In the genomic region with DNA sequence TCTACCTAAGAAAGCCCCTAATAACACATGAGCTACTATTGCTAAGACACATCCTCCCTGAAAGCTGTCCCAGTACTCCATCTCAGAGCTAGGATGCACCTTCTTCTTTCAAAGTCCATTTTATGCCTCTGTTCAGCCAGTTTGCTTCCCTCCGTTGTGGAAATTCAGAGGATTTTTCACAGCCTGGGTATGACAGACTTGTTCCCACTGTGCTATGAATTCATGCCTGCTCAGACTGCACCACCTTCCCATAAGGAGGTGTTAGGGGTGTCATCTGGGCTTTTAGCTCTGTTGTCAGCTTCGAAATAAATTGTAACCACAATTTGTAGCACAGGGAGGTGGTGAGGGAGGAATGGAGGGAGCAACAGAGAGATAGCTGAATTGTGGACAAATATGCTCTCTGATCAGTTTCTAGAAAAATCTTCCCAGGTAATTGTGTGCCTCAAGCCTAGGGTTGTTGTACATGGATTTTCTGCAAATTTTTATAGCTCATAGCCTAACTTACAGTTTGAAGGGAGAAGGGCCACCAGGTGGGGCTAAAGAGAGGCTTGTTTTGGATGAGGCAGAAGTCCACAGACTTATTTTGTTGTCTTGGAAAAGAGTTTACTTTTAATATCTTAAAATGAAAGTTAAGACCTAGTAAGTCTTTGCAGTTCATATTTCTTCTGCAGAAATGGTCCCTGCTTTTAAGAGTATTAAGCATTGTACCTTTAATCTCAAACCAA, we compare ENCODE assay signal across 9 cellular contexts.
DNase-seq lines count a peak whose midpoint lies in the region; ATAC-seq and TF ChIP-seq lines count a peak whose summit lies in the region.
"Had no signal": no experiment of that assay in that cellular context is flagged by ENCODE, and none has a peak within 500 bp of the region (broad histone marks: within the 10 kb centered on the region; RNA-seq: fewer than 3 reads in every experiment).

No MANE protein-coding gene starts in this region.

- H3K79me2 ChIP-seq in Loucy (ENCODE audit: insufficient read depth, low read length) (no peaks in the 10 kb centered on the region), smooth muscle cell (ENCODE audit: low read depth) (no peaks in the 10 kb centered on the region)

- H3K4me1 Mint-ChIP-seq in activated T-helper 2 cell treated with anti-CD3 and anti-CD28 coated beads, Interferon-gamma antibody, Interleukin-2, Interleukin-4, amounts not matched to agents 10 μg/mL and 5 μg/mL and 100 μg/mL, durations not matched to agents 14 hours and 24 hours and 36 hours (ENCODE audit: low read depth) = peaks cover 3% of the 10 kb centered on the region

- ATAC-seq in GM19372 (IDR thresholded peaks at IDR 0.05; ENCODE audit: low read depth, unreplicated experiment) = peak; percentile 41
- no peak for ATAC-seq in gastrocnemius medialis

- H4K20me1 ChIP-seq in Loucy (ENCODE audit: insufficient read depth, low read length, poor library complexity, severe bottlenecking) (no peaks in the 10 kb centered on the region), smooth muscle cell (ENCODE audit: low read depth) (no peaks in the 10 kb centered on the region)

- H3K4me2 ChIP-seq in Loucy (ENCODE audit: low read depth, low read length, poor library complexity, severe bottlenecking) (peak overlapping the region; percentile 29), smooth muscle cell (peak overlapping the region; percentile 31)

- H3K4me3 Mint-ChIP-seq in activated T-helper 2 cell treated with anti-CD3 and anti-CD28 coated beads, Interferon-gamma antibody, Interleukin-2, Interleukin-4, amounts not matched to agents 10 μg/mL and 5 μg/mL and 100 μg/mL, durations not matched to agents 14 hours and 24 hours and 36 hours (ENCODE audit: low read depth) = no peak overlapping the region
- H3K4me3 Mint-ChIP-seq: activated B cell treated with CpG ODN at 0.5 μM for 24 hours had no signal

- H3K27ac Mint-ChIP-seq in activated T-helper 2 cell treated with anti-CD3 and anti-CD28 coated beads, Interferon-gamma antibody, Interleukin-2, Interleukin-4, amounts not matched to agents 10 μg/mL and 5 μg/mL and 100 μg/mL, durations not matched to agents 14 hours and 24 hours and 36 hours = no peak overlapping the region
- H3K27ac Mint-ChIP-seq: activated B cell treated with CpG ODN at 0.5 μM for 24 hours had no signal

- H3K27me3 ChIP-seq in Loucy (ENCODE audit: insufficient read depth, low read length, poor library complexity, severe bottlenecking) = no peaks in the 10 kb centered on the region
- no peaks in the 10 kb centered on the region for H3K27me3 ChIP-seq in adrenal gland
- H3K27me3 ChIP-seq in right atrium auricular region = no peaks in the 10 kb centered on the region
- peaks cover 4% of the 10 kb centered on the region for H3K27me3 ChIP-seq in smooth muscle cell (ENCODE audit: low read depth)
- no peaks in the 10 kb centered on the region for H3K27me3 ChIP-seq in gastrocnemius medialis

- no peaks in the 10 kb centered on the region for H3K9me2 ChIP-seq in Loucy (replicated peaks; ENCODE audit: low read depth, low read length)

- WGBS in adrenal gland, 4 donors = 67 to 89% (median 88%) methylated on average over 2 of the region's 2 CpGs
- WGBS in smooth muscle cell (ENCODE audit: low lambda C conversion rate) = 85% methylated on average over 2 of the region's 2 CpGs

- H3K27ac ChIP-seq in adrenal gland (no peak overlapping the region), right atrium auricular region (no peak overlapping the region), smooth muscle cell (ENCODE audit: low read depth) (no peak overlapping the region), gastrocnemius medialis (no peak overlapping the region)

- peak overlapping the region; percentile 48 for H2AFZ ChIP-seq in Loucy (ENCODE audit: low read length)
- no peak overlapping the region for H2AFZ ChIP-seq in smooth muscle cell (ENCODE audit: low read depth)

- TF ChIP-seq CTCF in Loucy (conservative IDR thresholded peaks at IDR 0.05; ENCODE audit: low read length) = peak; percentile 84
- peak; percentile 25 to 57 (median 49) for TF ChIP-seq CTCF in adrenal gland (IDR thresholded peaks at IDR 0.05)
- TF ChIP-seq CTCF in right atrium auricular region (IDR thresholded peaks at IDR 0.05) = peak; percentile 46 to 76
- peak; percentile 59 for TF ChIP-seq CTCF in smooth muscle cell (IDR thresholded peaks at IDR 0.05; ENCODE audit: borderline replicate concordance, insufficient read depth, poor library complexity, severe bottlenecking)
- TF ChIP-seq CTCF in gastrocnemius medialis (IDR thresholded peaks at IDR 0.05 in 4 of 5, conservative IDR thresholded peaks at IDR 0.05 in 1 of 5) = peak in 1 of 5 experiments; percentile 13

- H3K4me3 ChIP-seq in Loucy (ENCODE audit: low read length, poor library complexity, severe bottlenecking) (no peak overlapping the region), adrenal gland (no peak overlapping the region), right atrium auricular region (no peak overlapping the region), smooth muscle cell (no peak overlapping the region), gastrocnemius medialis (no peak overlapping the region)

- H3K9ac ChIP-seq in Loucy (ENCODE audit: low read depth, low read length, poor library complexity, severe bottlenecking) (no peak overlapping the region), smooth muscle cell (ENCODE audit: low read depth) (no peak overlapping the region)

- no peaks in the 10 kb centered on the region for H3K9me3 Mint-ChIP-seq in activated T-helper 2 cell treated with anti-CD3 and anti-CD28 coated beads, Interferon-gamma antibody, Interleukin-2, Interleukin-4, amounts not matched to agents 10 μg/mL and 5 μg/mL and 100 μg/mL, durations not matched to agents 14 hours and 24 hours and 36 hours
- H3K9me3 Mint-ChIP-seq: activated B cell treated with CpG ODN at 0.5 μM for 24 hours had no signal

- H3K4me1 ChIP-seq in Loucy (ENCODE audit: insufficient read depth, low read length, poor library complexity, severe bottlenecking) (peaks cover 55% of the 10 kb centered on the region), adrenal gland (replicated peaks in 1 of 2) (no peaks in the 10 kb centered on the region), right atrium auricular region (peaks cover 0 to 14% of the 10 kb centered on the region in 2 donors), smooth muscle cell (ENCODE audit: low read depth) (peaks cover 6% of the 10 kb centered on the region), gastrocnemius medialis (no peaks in the 10 kb centered on the region)

- H3F3A ChIP-seq in Loucy (ENCODE audit: low read depth) (no peaks in the 10 kb centered on the region), smooth muscle cell (ENCODE audit: low read depth) (no peaks in the 10 kb centered on the region)

- in situ Hi-C loops in gastrocnemius medialis (cut with MboI; ENCODE audit: low sequenced_read_pairs in 4 of 4) = no loop called here

- H3K36me3 ChIP-seq in Loucy (ENCODE audit: insufficient read depth, low read length) (no peaks in the 10 kb centered on the region), adrenal gland (replicated peaks in 1 of 2) (no peaks in the 10 kb centered on the region), right atrium auricular region (no peaks in the 10 kb centered on the region), smooth muscle cell (ENCODE audit: low read depth) (no peaks in the 10 kb centered on the region), gastrocnemius medialis (no peaks in the 10 kb centered on the region)

- intact Hi-C loops in adrenal gland (cut with DNase I) = loop anchor here in 1 of 2 donors (10.0 kb wide), 1 partner anchor 424 kb away; no protein-coding TSS in a partner anchor
- intact Hi-C loops in gastrocnemius medialis (cut with DNase I; ENCODE audit: low total_unique reads) = no loop called here
- intact Hi-C loops in activated T-helper 2 cell treated with anti-CD3 and anti-CD28 coated beads, Interferon-gamma antibody, Interleukin-2, Interleukin-4, amounts not matched to agents 10 μg/mL and 5 μg/mL and 100 μg/mL, durations not matched to agents 14 hours and 24 hours and 36 hours (cut with micrococcal nuclease) = loop anchor here (5.0 kb wide), 1 partner anchor 1687 kb away; no protein-coding TSS in a partner anchor

- TF ChIP-seq POLR2A in adrenal gland (IDR thresholded peaks at IDR 0.05) = no peak
- no peak for TF ChIP-seq POLR2A in gastrocnemius medialis (IDR thresholded peaks at IDR 0.05)

- no peaks in the 10 kb centered on the region for H3K36me3 Mint-ChIP-seq in activated T-helper 2 cell treated with anti-CD3 and anti-CD28 coated beads, Interferon-gamma antibody, Interleukin-2, Interleukin-4, amounts not matched to agents 10 μg/mL and 5 μg/mL and 100 μg/mL, durations not matched to agents 14 hours and 24 hours and 36 hours (ENCODE audit: low read depth)

- H3K9me3 ChIP-seq in Loucy (ENCODE audit: insufficient read depth, low read depth, low read length) (no peaks in the 10 kb centered on the region), adrenal gland (replicated peaks in 1 of 3) (no peaks in the 10 kb centered on the region), right atrium auricular region (no peaks in the 10 kb centered on the region), smooth muscle cell (replicated peaks; ENCODE audit: low read depth) (no peaks in the 10 kb centered on the region), gastrocnemius medialis (no peaks in the 10 kb centered on the region)

- DNase-seq in D341Med (ENCODE audit: low spot score) (peak; percentile 62), adrenal gland (peak; percentile 36 to 77 (median 56)), right atrium auricular region (ENCODE audit: low spot score) (peak; percentile 62), smooth muscle cell (lab: John Stamatoyannopoulos, UW; ENCODE audit: unreplicated experiment) (peak; percentile 2), gastrocnemius medialis (no peak)
- no peak for DNase-seq in activated T-helper 2 cell treated with anti-CD3 and anti-CD28 coated beads, Interferon-gamma antibody, Interleukin-2, Interleukin-4, amounts not matched to agents 10 μg/mL and 5 μg/mL and 100 μg/mL, durations not matched to agents 14 hours and 24 hours and 36 hours (ENCODE audit: low spot score)
- DNase-seq: activated B cell treated with CpG ODN at 0.5 μM for 24 hours had no signal

- peaks cover 1% of the 10 kb centered on the region for H3K27me3 Mint-ChIP-seq in activated T-helper 2 cell treated with anti-CD3 and anti-CD28 coated beads, Interferon-gamma antibody, Interleukin-2, Interleukin-4, amounts not matched to agents 10 μg/mL and 5 μg/mL and 100 μg/mL, durations not matched to agents 14 hours and 24 hours and 36 hours (ENCODE audit: low read depth)
- H3K27me3 Mint-ChIP-seq: activated B cell treated with CpG ODN at 0.5 μM for 24 hours had no signal

Comparison
In these comparisons a context has a peak if more than half of its experiments do, and no peak if none do; other contexts are left out.
1. DNase-seq: peak in D341Med (single experiment), adrenal gland (7 of 7), right atrium auricular region (single experiment) and smooth muscle cell (single experiment); none in gastrocnemius medialis (0 of 2) and activated T-helper 2 cell treated with anti-CD3 and anti-CD28 coated beads, Interferon-gamma antibody, Interleukin-2, Interleukin-4, amounts not matched to agents 10 μg/mL and 5 μg/mL and 100 μg/mL, durations not matched to agents 14 hours and 24 hours and 36 hours (single experiment).